In the genomic region with DNA sequence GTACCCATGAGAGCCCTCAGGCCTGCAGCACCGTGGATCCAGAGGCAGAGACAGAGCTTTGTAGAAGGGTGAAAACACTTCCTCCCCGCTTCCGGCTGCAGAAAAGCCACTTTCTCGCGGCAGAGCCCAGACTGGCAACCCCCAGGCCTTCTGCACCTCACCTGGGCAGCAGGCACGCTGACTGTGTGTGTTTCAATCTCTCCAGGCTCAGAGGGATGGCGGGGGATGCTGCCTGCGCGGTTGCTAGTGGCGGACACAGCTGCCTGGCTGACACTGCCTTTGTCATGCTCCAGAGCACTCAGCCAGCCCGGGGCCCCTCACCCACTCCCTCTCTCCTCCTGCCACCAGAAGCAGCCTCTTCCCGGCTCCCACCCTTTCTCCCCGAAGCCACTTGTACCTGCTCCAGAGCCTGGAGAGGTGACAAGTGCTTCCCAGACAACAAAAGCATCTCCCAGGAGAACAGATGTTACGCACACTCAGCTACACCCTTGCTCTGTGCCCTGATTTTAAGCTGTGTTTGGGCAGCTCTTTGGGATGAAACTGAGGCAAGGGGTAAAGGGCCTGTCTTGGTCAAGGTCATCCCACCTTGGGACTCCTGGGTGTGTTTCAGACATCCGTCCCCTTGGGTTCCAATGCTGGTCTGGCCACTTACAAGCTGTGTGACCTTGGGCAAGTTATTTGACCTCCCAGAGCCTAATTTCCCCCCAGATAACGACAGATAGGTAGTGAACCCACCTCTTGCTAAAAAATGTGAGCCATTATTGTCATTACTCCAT, we compare ENCODE assay signal across 1 cellular context.
TF ChIP-seq lines count a peak whose summit lies in the region.

No MANE protein-coding gene starts in this region.

TF ChIP-seq in H1, 55 proteins besides CTCF, POLR2A, EP300 and RAD21:
- TF ChIP-seq, protein P1, sequence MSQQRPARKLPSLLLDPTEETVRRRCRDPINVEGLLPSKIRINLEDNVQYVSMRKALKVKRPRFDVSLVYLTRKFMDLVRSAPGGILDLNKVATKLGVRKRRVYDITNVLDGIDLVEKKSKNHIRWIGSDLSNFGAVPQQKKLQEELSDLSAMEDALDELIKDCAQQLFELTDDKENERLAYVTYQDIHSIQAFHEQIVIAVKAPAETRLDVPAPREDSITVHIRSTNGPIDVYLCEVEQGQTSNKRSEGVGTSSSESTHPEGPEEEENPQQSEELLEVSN (IDR thresholded peaks at IDR 0.05) = no peak
- no peak for TF ChIP-seq ASH2L (IDR thresholded peaks at IDR 0.05; ENCODE audit: low read length)
- TF ChIP-seq RFX5 (IDR thresholded peaks at IDR 0.05; ENCODE audit: borderline replicate concordance, low read depth, low read length) = no peak
- TF ChIP-seq SUZ12 (IDR thresholded peaks at IDR 0.05; ENCODE audit: low read length) = no peak
- no peak for TF ChIP-seq EGR1 (IDR thresholded peaks at IDR 0.05; ENCODE audit: borderline replicate concordance, low read depth, low read length)
- no peak for TF ChIP-seq EZH2 (IDR thresholded peaks at IDR 0.05; ENCODE audit: low read depth, low read length, severe bottlenecking)
- TF ChIP-seq CREB1 (IDR thresholded peaks at IDR 0.05) = no peak
- TF ChIP-seq KDM4A (IDR thresholded peaks at IDR 0.05; ENCODE audit: low read depth, low read length, severe bottlenecking) = no peak
- TF ChIP-seq TAF1 (IDR thresholded peaks at IDR 0.05; ENCODE audit: low read depth, low read length) = no peak
- TF ChIP-seq KDM5A (IDR thresholded peaks at IDR 0.05; ENCODE audit: low read length) = no peak
- TF ChIP-seq TAF7 (optimal IDR thresholded peaks at IDR 0.05; ENCODE audit: borderline replicate concordance, low read depth, low read length) = no peak
- TF ChIP-seq CEBPB (IDR thresholded peaks at IDR 0.05; ENCODE audit: low read depth, low read length) = no peak
- TF ChIP-seq BCL11A (IDR thresholded peaks at IDR 0.05; ENCODE audit: low read depth in 2 of 2, low read length in 2 of 2) = no peak
- TF ChIP-seq, protein P2, sequence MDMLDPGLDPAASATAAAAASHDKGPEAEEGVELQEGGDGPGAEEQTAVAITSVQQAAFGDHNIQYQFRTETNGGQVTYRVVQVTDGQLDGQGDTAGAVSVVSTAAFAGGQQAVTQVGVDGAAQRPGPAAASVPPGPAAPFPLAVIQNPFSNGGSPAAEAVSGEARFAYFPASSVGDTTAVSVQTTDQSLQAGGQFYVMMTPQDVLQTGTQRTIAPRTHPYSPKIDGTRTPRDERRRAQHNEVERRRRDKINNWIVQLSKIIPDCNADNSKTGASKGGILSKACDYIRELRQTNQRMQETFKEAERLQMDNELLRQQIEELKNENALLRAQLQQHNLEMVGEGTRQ (IDR thresholded peaks at IDR 0.05; ENCODE audit: low read length) = no peak
- TF ChIP-seq RXRA (IDR thresholded peaks at IDR 0.05; ENCODE audit: insufficient read depth, low read depth, low read length) = no peak
- TF ChIP-seq HDAC6 (IDR thresholded peaks at IDR 0.05; ENCODE audit: low read depth, low read length) = no peak
